ENCODE assay signal across 16 cellular contexts in genomic region chr7:22453159-22453558, GRCh38. TPM values are rescaled to one million over a fixed set of nuclear protein-coding genes. Genes with fewer than 3 reads are reported as not detected.
"Had no signal": no experiment of that assay in that cellular context is flagged by ENCODE, and none has a peak within 500 bp of the region (broad histone marks: within the 10 kb centered on the region; RNA-seq: fewer than 3 reads in every experiment).

No MANE protein-coding gene starts in this region.

- H3K4me3 Mint-ChIP-seq: activated naive CD4-positive, alpha-beta T cell treated with anti-CD3 and anti-CD28 coated beads for 36 hours; activated naive CD8-positive, alpha-beta T cell treated with anti-CD3 and anti-CD28 coated beads, Interleukin-2, amount 50 U/mL, for 24 hours; natural killer cell had no signal

- ATAC-seq: activated naive CD8-positive, alpha-beta T cell treated with anti-CD3 and anti-CD28 coated beads, Interleukin-2, amount 50 U/mL, for 24 hours; left lung; natural killer cell had no signal

- H3K9me3 Mint-ChIP-seq: activated naive CD4-positive, alpha-beta T cell treated with anti-CD3 and anti-CD28 coated beads for 36 hours; activated naive CD8-positive, alpha-beta T cell treated with anti-CD3 and anti-CD28 coated beads, Interleukin-2, amount 50 U/mL, for 24 hours; activated T-helper 2 cell treated with anti-CD3 and anti-CD28 coated beads, Interferon-gamma antibody, Interleukin-2, Interleukin-4, amounts not matched to agents 10 μg/mL and 5 μg/mL and 100 μg/mL, durations not matched to agents 14 hours and 24 hours and 36 hours; natural killer cell had no signal

- H3K4me1 ChIP-seq: prostate gland had no signal

- H3K36me3 ChIP-seq: ascending aorta, gastroesophageal sphincter, left lung, prostate gland, thoracic aorta had no signal

- DNase-seq: activated CD4-positive, alpha-beta T cell treated with anti-CD3 and anti-CD28 coated beads, Interleukin-2, amount 50 U/mL, for 48 hours; activated naive CD4-positive, alpha-beta T cell treated with anti-CD3 and anti-CD28 coated beads for 36 hours; activated naive CD8-positive, alpha-beta T cell treated with anti-CD3 and anti-CD28 coated beads, Interleukin-2, amount 50 U/mL, for 24 hours; left lung; mammary epithelial cell; mucosa of descending colon; natural killer cell; right cardiac atrium; small intestine; T-helper 1 cell; T1000 had no signal

- H3K27ac ChIP-seq: ascending aorta, gastroesophageal sphincter, left lung, prostate gland, thoracic aorta had no signal

- H3K27me3 ChIP-seq: ascending aorta, gastroesophageal sphincter had no signal

- H3K27ac Mint-ChIP-seq: activated naive CD4-positive, alpha-beta T cell treated with anti-CD3 and anti-CD28 coated beads for 36 hours; activated naive CD8-positive, alpha-beta T cell treated with anti-CD3 and anti-CD28 coated beads, Interleukin-2, amount 50 U/mL, for 24 hours; activated T-helper 2 cell treated with anti-CD3 and anti-CD28 coated beads, Interferon-gamma antibody, Interleukin-2, Interleukin-4, amounts not matched to agents 10 μg/mL and 5 μg/mL and 100 μg/mL, durations not matched to agents 14 hours and 24 hours and 36 hours; natural killer cell had no signal

- H3K4me3 ChIP-seq: gastroesophageal sphincter, left lung, mucosa of descending colon, prostate gland had no signal

RNA-seq across cellular contexts. Expression of gene STEAP1B, which starts 46.8 kb away (rescaled TPM):
- total RNA-seq: ascending aorta had no signal
